In the genomic region with DNA sequence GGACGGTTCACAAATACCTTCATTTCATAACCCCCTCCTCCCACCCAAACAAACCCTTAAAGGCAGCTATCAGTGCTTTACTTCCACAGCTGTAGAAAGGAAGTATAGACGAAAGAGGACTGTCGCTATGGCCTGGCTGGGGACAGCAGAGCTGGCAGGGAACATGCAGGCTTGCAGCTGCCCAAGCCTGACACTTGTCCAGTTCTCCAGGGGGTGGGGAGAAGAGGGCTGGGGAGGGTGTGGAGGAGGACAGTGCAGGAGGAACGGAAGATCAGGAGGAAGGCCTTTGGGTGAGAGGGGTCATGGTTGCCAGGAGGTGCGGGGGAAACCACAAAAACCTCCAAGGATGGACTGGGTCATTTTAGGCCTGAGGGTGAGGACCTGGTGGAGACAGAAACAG, we compare ENCODE assay signal across 35 cellular contexts. TPM values are rescaled to one million over a fixed set of nuclear protein-coding genes. Genes with fewer than 3 reads are reported as not detected.
"Had no signal": no experiment of that assay in that cellular context is flagged by ENCODE, and none has a peak within 500 bp of the region (broad histone marks: within the 10 kb centered on the region; RNA-seq: fewer than 3 reads in every experiment).

No MANE protein-coding gene starts in this region.

- H3K9me3 ChIP-seq: esophagus muscularis mucosa, gastroesophageal sphincter, heart left ventricle, left lung, prostate gland, sigmoid colon, spleen, thoracic aorta, tibial nerve, upper lobe of right lung, uterus had no signal

- H3K79me2 ChIP-seq: hepatocyte, parathyroid adenoma had no signal

- H3K4me3 ChIP-seq: coronary artery, esophagus muscularis mucosa, gastroesophageal sphincter, heart left ventricle, hepatocyte, left lung, prostate gland, sigmoid colon, skin epidermis, spleen, thoracic aorta, tibial nerve, upper lobe of right lung, uterus had no signal

- H2AFZ ChIP-seq: hepatocyte, parathyroid adenoma had no signal

- H3K4me2 ChIP-seq: hepatocyte had no signal

- ATAC-seq: foreskin keratinocyte; gastroesophageal sphincter; heart left ventricle; left lung; naive thymus-derived CD8-positive, alpha-beta T cell; right cardiac atrium; upper lobe of right lung had no signal

- H3K4me3 Mint-ChIP-seq: naive thymus-derived CD8-positive, alpha-beta T cell; stimulated activated memory B cell treated with anti-CD40 and anti-IgM and Interleukin-4, amounts not matched to agents 10 μg/mL and 1 μg/mL and 100 μg/mL, for 72 hours; stimulated activated naive CD8-positive, alpha-beta T cell treated with anti-CD3 and anti-CD28 coated beads, Interleukin-15, Interleukin-2, amounts not matched to agents 100 ng/mL and 50 ng/mL, for 24 hours had no signal

- H3K27me3 Mint-ChIP-seq: stimulated activated memory B cell treated with anti-CD40 and anti-IgM and Interleukin-4, amounts not matched to agents 10 μg/mL and 1 μg/mL and 100 μg/mL, for 72 hours; stimulated activated naive CD8-positive, alpha-beta T cell treated with anti-CD3 and anti-CD28 coated beads, Interleukin-15, Interleukin-2, amounts not matched to agents 100 ng/mL and 50 ng/mL, for 24 hours had no signal

- H3K27me3 ChIP-seq: esophagus muscularis mucosa, foreskin keratinocyte, gastroesophageal sphincter, heart left ventricle, hepatocyte, left lung, sigmoid colon, spleen, tibial nerve, upper lobe of right lung, uterus had no signal

- H3K27ac Mint-ChIP-seq: naive thymus-derived CD8-positive, alpha-beta T cell; stimulated activated naive CD8-positive, alpha-beta T cell treated with anti-CD3 and anti-CD28 coated beads, Interleukin-15, Interleukin-2, amounts not matched to agents 100 ng/mL and 50 ng/mL, for 24 hours had no signal

- H3K9ac ChIP-seq: parathyroid adenoma had no signal

- DNase-seq: dermis blood vessel endothelial cell; effector memory CD4-positive, alpha-beta T cell; foreskin keratinocyte; heart left ventricle; kidney; left lung; mammary epithelial cell; mesendoderm; midbrain; naive thymus-derived CD8-positive, alpha-beta T cell; right cardiac atrium; sigmoid colon; spleen; stimulated activated CD4-positive, alpha-beta T cell treated with anti-CD3 and anti-CD28 coated beads, Interleukin-4, amount 100 ng/mL, for 4 hours; upper lobe of right lung; uterus had no signal

- H3K9me3 Mint-ChIP-seq: stimulated activated memory B cell treated with anti-CD40 and anti-IgM and Interleukin-4, amounts not matched to agents 10 μg/mL and 1 μg/mL and 100 μg/mL, for 72 hours; stimulated activated naive CD8-positive, alpha-beta T cell treated with anti-CD3 and anti-CD28 coated beads, Interleukin-15, Interleukin-2, amounts not matched to agents 100 ng/mL and 50 ng/mL, for 24 hours had no signal

- H3K27ac ChIP-seq: coronary artery, esophagus muscularis mucosa, foreskin keratinocyte, gastroesophageal sphincter, heart left ventricle, hepatocyte, left lung, parathyroid adenoma, prostate gland, sigmoid colon, skin epidermis, spleen, thoracic aorta, tibial nerve, upper lobe of right lung, uterus had no signal

- H3K36me3 ChIP-seq: uterus had no signal

- H3K4me1 ChIP-seq: esophagus muscularis mucosa, foreskin keratinocyte, gastroesophageal sphincter, heart left ventricle, left lung, parathyroid adenoma, prostate gland, sigmoid colon, spleen, tibial nerve, upper lobe of right lung, uterus had no signal

RNA-seq across cellular contexts. Expression of a gene that starts 34.6 kb away (rescaled TPM):
- total RNA-seq: dermis blood vessel endothelial cell; endothelial cell of umbilical vein; epithelial cell of proximal tubule; fibroblast of lung; foreskin keratinocyte; gastroesophageal sphincter; heart left ventricle; hepatocyte; lower leg skin; mammary epithelial cell; mucosa of gallbladder; naive thymus-derived CD8-positive, alpha-beta T cell; osteoblast; prostate gland; renal cortical epithelial cell; right cardiac atrium; sigmoid colon; spleen; thoracic aorta; upper lobe of right lung had no signal
- polyA plus RNA-seq: endothelial cell of umbilical vein; fibroblast of lung; foreskin keratinocyte; hepatocyte; mammary epithelial cell; naive thymus-derived CD8-positive, alpha-beta T cell; neural cell; sigmoid colon; spleen had no signal
